In the genomic region with DNA sequence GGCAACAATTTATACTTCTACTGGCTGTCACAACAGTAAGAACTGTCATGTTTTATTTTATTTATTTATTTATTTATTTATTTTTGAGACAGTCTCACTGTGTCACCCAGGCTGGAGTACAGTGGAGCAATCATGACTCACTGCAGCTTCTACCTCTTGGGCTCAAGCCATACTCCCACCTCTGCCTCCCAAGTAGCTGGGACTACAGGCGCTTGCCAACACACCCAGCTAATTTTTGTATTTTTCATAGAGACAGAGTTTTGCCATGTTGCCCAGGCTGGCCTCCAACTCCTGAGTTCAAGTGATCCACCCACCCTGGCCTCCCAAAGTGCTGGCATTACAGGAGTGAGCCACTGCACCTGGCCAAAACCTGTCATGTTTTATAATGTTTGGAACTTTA, we compare ENCODE assay signal across 2 cellular contexts.
A peak's percentile ranks its signal among the peaks of the same experiment; 100 is the strongest.
TF ChIP-seq lines count a peak whose summit lies in the region.
"Not testable (repeated sequence)": the region's sequence is repeated elsewhere in the genome, so short reads cannot be mapped to it uniquely, and the experiment has no call there.

No MANE protein-coding gene starts in this region.

TF ChIP-seq in A549, 52 proteins besides CTCF, POLR2A, EP300 and RAD21:
- TF ChIP-seq FOSL2 (IDR thresholded peaks at IDR 0.05), result not testable (repeated sequence)
- TF ChIP-seq FOSL2 (CRISPR knock-in tag; IDR thresholded peaks at IDR 0.05) (0 out of 2 replicates have a peak, but pooled peaks have one; percentile 4), JUNB (IDR thresholded peaks at IDR 0.05) (peak; percentile 22; the same call in 1 of the 2 replicates)

TF ChIP-seq in K562, 482 proteins besides CTCF, POLR2A, EP300 and RAD21:
- 0 out of 2 replicates have a peak, but pooled peaks have one; percentile 7 for TF ChIP-seq JUND (IDR thresholded peaks at IDR 0.05; ENCODE audit: borderline replicate concordance, low read depth, low read length)
- not testable (repeated sequence) for TF ChIP-seq JUND (tag; IDR thresholded peaks at IDR 0.05; ENCODE audit: borderline replicate concordance, low read depth, low read length)
- TF ChIP-seq, protein P1, sequence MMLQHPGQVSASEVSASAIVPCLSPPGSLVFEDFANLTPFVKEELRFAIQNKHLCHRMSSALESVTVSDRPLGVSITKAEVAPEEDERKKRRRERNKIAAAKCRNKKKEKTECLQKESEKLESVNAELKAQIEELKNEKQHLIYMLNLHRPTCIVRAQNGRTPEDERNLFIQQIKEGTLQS (IDR thresholded peaks at IDR 0.05), result peak; percentile 45
- TF ChIP-seq, protein P1 (CRISPR knock-in tag; conservative IDR thresholded peaks at IDR 0.05), result not testable (repeated sequence)
